ENCODE assay signal across 9 cellular contexts in the genomic region with DNA sequence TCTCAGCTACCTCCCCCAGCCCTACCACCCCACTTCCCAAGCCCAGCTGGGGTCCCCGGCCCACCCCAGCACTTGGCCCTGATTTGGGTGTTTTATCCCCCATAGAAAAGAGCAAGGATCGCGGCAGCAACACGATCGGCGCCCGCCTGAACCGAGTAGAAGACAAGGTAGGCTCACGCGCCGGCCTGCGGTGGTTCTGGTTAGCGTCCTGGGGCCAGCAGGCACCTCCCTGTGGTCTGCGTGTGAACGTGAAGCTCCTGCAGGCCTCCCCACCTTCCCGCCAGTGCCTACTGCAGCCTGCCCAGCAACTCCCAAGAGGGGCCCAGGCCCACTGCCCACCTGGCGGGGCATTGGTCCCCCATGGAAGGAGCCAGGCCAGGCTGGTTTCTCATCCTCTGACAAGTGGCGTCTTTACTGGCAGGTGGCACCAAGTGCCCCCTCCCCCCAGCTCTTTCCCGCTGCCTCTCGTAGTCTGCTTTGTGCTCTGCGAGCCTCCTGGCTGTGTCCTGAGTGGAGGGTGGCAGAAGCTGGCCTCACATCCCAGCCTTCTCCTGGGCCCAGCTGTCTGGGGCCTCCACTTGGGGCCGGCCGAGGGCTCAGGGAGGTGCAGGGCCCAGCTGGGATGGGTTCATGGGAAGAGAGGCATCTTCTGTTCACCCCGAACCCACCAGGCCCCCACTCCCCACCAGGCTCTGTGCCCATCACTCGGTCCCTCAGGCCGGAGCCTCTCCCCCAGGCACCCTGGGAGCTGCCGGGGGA.
DNase-seq lines count a peak whose midpoint lies in the region; ATAC-seq, FAIRE-seq and TF ChIP-seq lines count a peak whose summit lies in the region.
"Had no signal": no experiment of that assay in that cellular context is flagged by ENCODE, and none has a peak within 500 bp of the region (broad histone marks: within the 10 kb centered on the region; RNA-seq: fewer than 3 reads in every experiment).

No MANE protein-coding gene starts in this region.

- peak overlapping the region; percentile 40 to 67; a peak in 3 of 4 replicates for H3K9ac ChIP-seq in K562 (ENCODE audit: insufficient read depth in 1 of 2, low read depth in 2 of 2, low read length in 2 of 2)

- H3K4me3 ChIP-seq in K562 (no peak overlapping the region), lung (no peak overlapping the region), uterus (no peak overlapping the region), MG63 (no peak overlapping the region)
- H3K4me3 ChIP-seq: SJSA1 had no signal

- no peaks in the 10 kb centered on the region for H3K9me1 ChIP-seq in K562 (ENCODE audit: control insufficient read depth, insufficient read depth, low read length)

- peak overlapping the region; percentile 71 for H3K4me2 ChIP-seq in K562 (ENCODE audit: insufficient read depth, low read length)

- BruUV-seq in K562 (replicated peaks; lab: Mats Ljungman, UMichigan) = no TSS peak

- H3K9me3 ChIP-seq in K562 (replicated peaks; ENCODE audit: control insufficient read depth, insufficient read depth, low read depth, low read length) = no peaks in the 10 kb centered on the region
- H3K9me3 ChIP-seq in lung (ENCODE audit: control insufficient read depth in 2 of 2, insufficient read depth in 1 of 2, low read length in 1 of 2) = no peaks in the 10 kb centered on the region
- no peaks in the 10 kb centered on the region for H3K9me3 ChIP-seq in uterus
- H3K9me3 ChIP-seq in MG63 = no peaks in the 10 kb centered on the region
- H3K9me3 ChIP-seq: SJSA1 had no signal

- no peaks in the 10 kb centered on the region for H3K9me3 Mint-ChIP-seq in activated naive CD4-positive, alpha-beta T cell treated with anti-CD3 and anti-CD28 coated beads, Interleukin-2, amount 50 U/mL, for 72 hours
- H3K9me3 Mint-ChIP-seq in activated naive CD4-positive, alpha-beta T cell treated with anti-CD3 and anti-CD28 coated beads for 36 hours = no peaks in the 10 kb centered on the region

- TF ChIP-seq EP300 in K562 (IDR thresholded peaks at IDR 0.05; ENCODE audit: low read length) = no peak

- no peak for FAIRE-seq in K562 (lab: Jason Lieb, UNC)

- DNase-seq in activated naive CD4-positive, alpha-beta T cell treated with anti-CD3 and anti-CD28 coated beads, Interleukin-2, amount 50 U/mL, for 72 hours (ENCODE audit: low spot score in 2 of 2) = peak; percentile 1 to 53
- no peak for DNase-seq in activated naive CD4-positive, alpha-beta T cell treated with anti-CD3 and anti-CD28 coated beads for 36 hours
- DNase-seq in K562 (ENCODE audit: extremely low read depth in 1 of 4, low spot score in 3 of 4) (peak in 3 of 4 experiments; percentile 36 to 57 (median 47)), lung (ENCODE audit: low spot score) (peak; percentile 28), uterus (peak; percentile 29 to 33), MG63 (no peak), globus pallidus (ENCODE audit: low spot score) (no peak), OCI-M1 (lab: John Stamatoyannopoulos, UW) (no peak)

- TF ChIP-seq POLR2A in K562 (conservative IDR thresholded peaks at IDR 0.05) = no peak
- TF ChIP-seq POLR2A in uterus (IDR thresholded peaks at IDR 0.05) = no peak

- POLR2A ChIA-PET in K562 (lab: Yijun Ruan, JAX) = interaction anchor here (0.6 to 1.3 kb wide), 6 partner anchors 11 to 620 kb away, joined by 3 to 9 read pairs (median 3); no protein-coding TSS in a partner anchor

- no peak; a peak in 1 of 4 replicates for TF ChIP-seq RAD21 in K562 (CRISPR knock-in tag; conservative IDR thresholded peaks at IDR 0.05 in 1 of 2, IDR thresholded peaks at IDR 0.05 in 1 of 2)

- TF ChIP-seq CTCF in K562 (IDR thresholded peaks at IDR 0.05 in 2 of 3, conservative IDR thresholded peaks at IDR 0.05 in 1 of 3; ENCODE audit: insufficient read depth in 2 of 3, low read depth in 1 of 3, low read length in 3 of 3) = no peak
- TF ChIP-seq CTCF in lung (IDR thresholded peaks at IDR 0.05; ENCODE audit: control extremely low read depth, extremely low read depth) = no peak
- no peak for TF ChIP-seq CTCF in uterus (IDR thresholded peaks at IDR 0.05)

- H3K27me3 ChIP-seq in K562 (ENCODE audit: control insufficient read depth in 2 of 2, insufficient read depth in 2 of 2, low read length in 2 of 2) (no peaks in the 10 kb centered on the region), lung (ENCODE audit: control insufficient read depth, insufficient read depth) (no peaks in the 10 kb centered on the region), uterus (no peaks in the 10 kb centered on the region), MG63 (no peaks in the 10 kb centered on the region)
- H3K27me3 ChIP-seq: SJSA1 had no signal

- H3K36me3 Mint-ChIP-seq in activated naive CD4-positive, alpha-beta T cell treated with anti-CD3 and anti-CD28 coated beads, Interleukin-2, amount 50 U/mL, for 72 hours = no peaks in the 10 kb centered on the region
- peaks cover 1% of the 10 kb centered on the region for H3K36me3 Mint-ChIP-seq in activated naive CD4-positive, alpha-beta T cell treated with anti-CD3 and anti-CD28 coated beads for 36 hours (ENCODE audit: low read depth)

- H3K36me3 ChIP-seq in K562 (ENCODE audit: control insufficient read depth, insufficient read depth, low read length) (no peaks in the 10 kb centered on the region), lung (ENCODE audit: control insufficient read depth in 2 of 2, insufficient read depth in 2 of 2, low read length in 2 of 2) (no peaks in the 10 kb centered on the region), uterus (no peaks in the 10 kb centered on the region), MG63 (no peaks in the 10 kb centered on the region)
- H3K36me3 ChIP-seq: SJSA1 had no signal

- H3K27me3 Mint-ChIP-seq in activated naive CD4-positive, alpha-beta T cell treated with anti-CD3 and anti-CD28 coated beads for 36 hours (ENCODE audit: low read depth) = no peaks in the 10 kb centered on the region

- in situ Hi-C loops in K562 (cut with MboI) = no loop called here

- WGBS in K562 (ENCODE audit: insufficient coverage, low coverage, missing lambda C conversion rate) = 44% methylated on average over 23 of the region's 27 CpGs
- 58 to 70% methylated on average over 27 of the region's 27 CpGs for WGBS in lung, 2 donors

- ATAC-seq in activated naive CD4-positive, alpha-beta T cell treated with anti-CD3 and anti-CD28 coated beads, Interleukin-2, amount 50 U/mL, for 72 hours = no peak
- ATAC-seq in K562 (peak; percentile 43), lung (ENCODE audit: insufficient read depth, low FRiP score) (no peak)

- H3K4me1 ChIP-seq in K562 (replicated peaks in 1 of 2; ENCODE audit: control insufficient read depth in 2 of 2, insufficient read depth in 2 of 2, low read length in 2 of 2) (peaks cover 58 to 74% of the 10 kb centered on the region in 2 experiments), lung (ENCODE audit: control insufficient read depth in 2 of 2, insufficient read depth in 2 of 2, low read length in 2 of 2) (peaks cover 11 to 31% of the 10 kb centered on the region in 2 donors), uterus (peaks cover 4 to 11% of the 10 kb centered on the region in 2 donors)

- peaks cover 6% of the 10 kb centered on the region for H3K4me1 Mint-ChIP-seq in activated naive CD4-positive, alpha-beta T cell treated with anti-CD3 and anti-CD28 coated beads for 36 hours (ENCODE audit: low read depth)

- no peak overlapping the region for H3K27ac Mint-ChIP-seq in activated naive CD4-positive, alpha-beta T cell treated with anti-CD3 and anti-CD28 coated beads, Interleukin-2, amount 50 U/mL, for 72 hours
- H3K27ac Mint-ChIP-seq in activated naive CD4-positive, alpha-beta T cell treated with anti-CD3 and anti-CD28 coated beads for 36 hours = no peak overlapping the region

- H3K79me2 ChIP-seq in K562 (ENCODE audit: control insufficient read depth, insufficient read depth, low read length) = no peaks in the 10 kb centered on the region

- peak overlapping the region; percentile 55 for H2AFZ ChIP-seq in K562 (ENCODE audit: low read depth, low read length)

- H3K27ac ChIP-seq in K562 (ENCODE audit: extremely low read depth, low read depth, low read length) = peak overlapping the region; percentile 72
- H3K27ac ChIP-seq in lung (ENCODE audit: low read depth in 1 of 2, low read length in 1 of 2) = peak overlapping the region in 1 of 2 donors; percentile 88
- peak overlapping the region; percentile 75 to 86 for H3K27ac ChIP-seq in uterus
- H3K27ac ChIP-seq: SJSA1 had no signal

- no peaks in the 10 kb centered on the region for H4K20me1 ChIP-seq in K562 (replicated peaks; ENCODE audit: control insufficient read depth, insufficient read depth, low read length)

- intact Hi-C loops in activated naive CD4-positive, alpha-beta T cell treated with anti-CD3 and anti-CD28 coated beads for 36 hours (cut with micrococcal nuclease) = no loop called here
- intact Hi-C loops in K562 (cut with micrococcal nuclease) = no loop called here
- intact Hi-C loops in uterus (cut with DNase I; ENCODE audit: low total_unique reads) = no loop called here

- CTCF ChIA-PET in activated naive CD4-positive, alpha-beta T cell treated with anti-CD3 and anti-CD28 coated beads for 36 hours (lab: Charles Lee) = no interaction called here
- CTCF ChIA-PET in K562 (lab: Yijun Ruan, JAX; ENCODE audit: low intra/inter-chr PET ratio) = no interaction called here

- no peak overlapping the region for H3K4me3 Mint-ChIP-seq in activated naive CD4-positive, alpha-beta T cell treated with anti-CD3 and anti-CD28 coated beads for 36 hours

TF ChIP-seq in K562, 482 proteins besides CTCF, POLR2A, EP300 and RAD21 (continues in another document):
- TF ChIP-seq ZNF311 (CRISPR knock-in tag; IDR thresholded peaks at IDR 0.05) (peak; percentile 33; the same call in 1 of the 2 replicates), RBBP5 (IDR thresholded peaks at IDR 0.05; ENCODE audit: borderline replicate concordance, insufficient read depth, low read length, poor library complexity, severe bottlenecking) (peak; percentile 67)

Comparison
In these comparisons a context has a peak if more than half of its experiments do, and no peak if none do; other contexts are left out.
1. DNase-seq: peak in activated naive CD4-positive, alpha-beta T cell treated with anti-CD3 and anti-CD28 coated beads, Interleukin-2, amount 50 U/mL, for 72 hours (2 of 2), K562 (3 of 4), lung (single experiment) and uterus (2 of 2); none in activated naive CD4-positive, alpha-beta T cell treated with anti-CD3 and anti-CD28 coated beads for 36 hours (single experiment), MG63 (single experiment), globus pallidus (single experiment) and OCI-M1 (single experiment).